9 cellular contexts compared by ENCODE assay signal in the genomic region with DNA sequence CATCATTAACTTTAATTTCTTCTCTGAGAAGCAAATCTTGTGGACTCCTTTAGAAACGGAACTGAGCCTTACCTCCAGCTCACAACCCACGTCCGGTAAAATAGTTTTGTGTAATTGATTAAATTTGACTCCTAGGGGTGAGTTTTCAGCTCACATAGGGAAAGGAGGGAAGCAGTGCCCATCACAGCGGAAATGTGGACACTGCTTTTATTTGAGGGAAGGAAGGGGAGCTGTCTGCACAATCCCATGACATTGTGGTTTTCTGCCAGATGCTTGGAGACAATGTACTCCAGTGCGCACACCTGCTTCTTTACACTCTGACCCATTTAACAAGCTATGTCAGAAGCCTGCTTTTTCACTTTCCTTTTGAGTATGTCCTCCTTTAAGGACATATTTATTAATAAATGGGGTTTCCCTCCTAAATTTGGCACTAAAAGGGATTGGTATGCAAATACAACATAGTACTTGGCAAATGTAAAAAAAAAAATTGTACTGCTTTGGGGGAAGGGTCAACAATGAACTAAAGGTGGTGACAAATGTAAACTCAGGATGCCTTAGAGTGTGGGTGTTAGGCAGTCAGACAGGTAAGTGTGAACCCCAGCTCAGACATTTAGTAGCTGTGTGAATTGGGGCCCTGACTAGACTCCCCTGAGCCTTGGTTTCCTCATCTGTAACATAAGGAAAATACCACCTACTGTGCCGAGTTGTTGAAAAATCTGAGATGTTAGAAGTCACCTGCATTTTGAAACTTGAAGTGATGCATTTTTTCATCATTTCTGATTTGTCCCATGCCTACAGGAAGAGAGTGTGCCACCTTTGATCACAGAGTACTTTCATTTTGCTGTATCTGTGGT.
DNase-seq lines count a peak whose midpoint lies in the region; ATAC-seq and TF ChIP-seq lines count a peak whose summit lies in the region.
"Had no signal": no experiment of that assay in that cellular context is flagged by ENCODE, and none has a peak within 500 bp of the region (broad histone marks: within the 10 kb centered on the region; RNA-seq: fewer than 3 reads in every experiment).

No MANE protein-coding gene starts in this region.

- no peaks in the 10 kb centered on the region for H3K9me3 Mint-ChIP-seq in CD4-positive, alpha-beta memory T cell
- H3K9me3 Mint-ChIP-seq in activated CD8-positive, alpha-beta T cell treated with anti-CD3 and anti-CD28 coated beads, Interleukin-2, amount 10 ng/mL, durations not matched to agents 7 days and 5 days (ENCODE audit: insufficient read depth): no peaks in the 10 kb centered on the region
- no peaks in the 10 kb centered on the region for H3K9me3 Mint-ChIP-seq in neural progenitor cell
- H3K9me3 Mint-ChIP-seq in HFFc6: no peaks in the 10 kb centered on the region

- peaks cover 54 to 82% (median 66%) of the 10 kb centered on the region in 4 donors for H3K4me1 Mint-ChIP-seq in CD4-positive, alpha-beta memory T cell
- H3K4me1 Mint-ChIP-seq in activated CD8-positive, alpha-beta T cell treated with anti-CD3 and anti-CD28 coated beads, Interleukin-2, amount 10 ng/mL, durations not matched to agents 7 days and 5 days (ENCODE audit: low read depth): peaks cover 45% of the 10 kb centered on the region
- H3K4me1 Mint-ChIP-seq in neural progenitor cell: peaks cover 21% of the 10 kb centered on the region
- H3K4me1 Mint-ChIP-seq in HFFc6 (ENCODE audit: low read depth): peaks cover 16% of the 10 kb centered on the region

- no peaks in the 10 kb centered on the region for H3K27me3 Mint-ChIP-seq in CD4-positive, alpha-beta memory T cell
- no peaks in the 10 kb centered on the region for H3K27me3 Mint-ChIP-seq in activated CD8-positive, alpha-beta T cell treated with anti-CD3 and anti-CD28 coated beads, Interleukin-2, amount 10 ng/mL, durations not matched to agents 7 days and 5 days (ENCODE audit: low read depth)
- H3K27me3 Mint-ChIP-seq in neural progenitor cell (ENCODE audit: insufficient read depth, low read depth) (peaks cover 2% of the 10 kb centered on the region), HFFc6 (ENCODE audit: insufficient read depth) (no peaks in the 10 kb centered on the region; the same call in 1 of the 2 replicates)

- no peak overlapping the region for H3K9ac ChIP-seq in neural progenitor cell

- peak overlapping the region; percentile 96 to 100 (median 99) for H3K27ac Mint-ChIP-seq in CD4-positive, alpha-beta memory T cell
- H3K27ac Mint-ChIP-seq in activated CD8-positive, alpha-beta T cell treated with anti-CD3 and anti-CD28 coated beads, Interleukin-2, amount 10 ng/mL, durations not matched to agents 7 days and 5 days: peak overlapping the region; percentile 88
- H3K27ac Mint-ChIP-seq in neural progenitor cell: peak overlapping the region; percentile 53
- H3K27ac Mint-ChIP-seq in HFFc6: no peak overlapping the region

- ATAC-seq in GM19035 (IDR thresholded peaks at IDR 0.05; ENCODE audit: unreplicated experiment) (peak; percentile 69), HG03097 (IDR thresholded peaks at IDR 0.05; ENCODE audit: low FRiP score, unreplicated experiment) (peak; percentile 65), SK-N-SH treated with all-trans-retinoic acid at 6 μM for 48 hours (no peak)
- ATAC-seq in activated CD8-positive, alpha-beta T cell treated with anti-CD3 and anti-CD28 coated beads, Interleukin-2, amount 10 ng/mL, durations not matched to agents 7 days and 5 days: peak; percentile 58

- H4K20me1 ChIP-seq in neural progenitor cell (ENCODE audit: low read depth): no peaks in the 10 kb centered on the region

- H3K36me3 Mint-ChIP-seq in CD4-positive, alpha-beta memory T cell: peaks cover 0 to 1% of the 10 kb centered on the region in 2 donors
- no peaks in the 10 kb centered on the region for H3K36me3 Mint-ChIP-seq in activated CD8-positive, alpha-beta T cell treated with anti-CD3 and anti-CD28 coated beads, Interleukin-2, amount 10 ng/mL, durations not matched to agents 7 days and 5 days (ENCODE audit: low read depth)
- H3K36me3 Mint-ChIP-seq in neural progenitor cell: no peaks in the 10 kb centered on the region
- H3K36me3 Mint-ChIP-seq in HFFc6 (ENCODE audit: low read depth): no peaks in the 10 kb centered on the region

- H3K36me3 ChIP-seq in CD4-positive, alpha-beta memory T cell (ENCODE audit: insufficient read depth, low read length): no peaks in the 10 kb centered on the region
- no peaks in the 10 kb centered on the region for H3K36me3 ChIP-seq in neural progenitor cell
- H3K36me3 ChIP-seq: adrenal gland had no signal

- TF ChIP-seq CTCF in neural progenitor cell (IDR thresholded peaks at IDR 0.05) (no peak), HFFc6 (IDR thresholded peaks at IDR 0.05) (no peak)

- H3K4me3 ChIP-seq in CD4-positive, alpha-beta memory T cell (ENCODE audit: low read length in 2 of 2): peak overlapping the region; percentile 19 to 30
- H3K4me3 ChIP-seq in neural progenitor cell: no peak overlapping the region
- H3K4me3 ChIP-seq: adrenal gland had no signal

- CTCF ChIA-PET in CD4-positive, alpha-beta memory T cell (lab: Charles Lee; ENCODE audit: partially characterized antibody): interaction anchor here (0.8 to 3.3 kb wide), 12 partner anchors 10 to 634 kb away, joined by 3 to 14 read pairs (median 4); partner anchors contain the start of gene KLF6
- CTCF ChIA-PET in activated CD8-positive, alpha-beta T cell treated with anti-CD3 and anti-CD28 coated beads, Interleukin-2, amount 10 ng/mL, durations not matched to agents 7 days and 5 days (lab: Charles Lee): interaction anchor here (0.8 to 1.3 kb wide), 6 partner anchors 15 to 93 kb away, joined by 3 to 6 read pairs (median 4); no protein-coding TSS in a partner anchor

- H3K27ac ChIP-seq in CD4-positive, alpha-beta memory T cell (ENCODE audit: low read depth, low read length): peak overlapping the region; percentile 94
- H3K27ac ChIP-seq in neural progenitor cell: no peak overlapping the region
- H3K27ac ChIP-seq: adrenal gland had no signal

- no peak overlapping the region for H2AFZ ChIP-seq in neural progenitor cell (replicated peaks)

- no peaks in the 10 kb centered on the region for H3K27me3 ChIP-seq in CD4-positive, alpha-beta memory T cell (ENCODE audit: insufficient read depth, low read length)
- H3K27me3 ChIP-seq in neural progenitor cell: no peaks in the 10 kb centered on the region
- H3K27me3 ChIP-seq: adrenal gland had no signal

- H3K4me3 Mint-ChIP-seq in CD4-positive, alpha-beta memory T cell: peak overlapping the region; percentile 72 to 93 (median 78)
- H3K4me3 Mint-ChIP-seq in activated CD8-positive, alpha-beta T cell treated with anti-CD3 and anti-CD28 coated beads, Interleukin-2, amount 10 ng/mL, durations not matched to agents 7 days and 5 days: peak overlapping the region; percentile 26
- no peak overlapping the region for H3K4me3 Mint-ChIP-seq in neural progenitor cell
- no peak overlapping the region for H3K4me3 Mint-ChIP-seq in HFFc6

- POLR2A ChIA-PET in CD4-positive, alpha-beta memory T cell (lab: Charles Lee; ENCODE audit: partially characterized antibody): interaction anchor here (0.7 to 13.6 kb wide), 32 partner anchors 9 to 279 kb away, joined by 3 to 509 read pairs (median 7); partner anchors contain the start of gene KLF6
- POLR2A ChIA-PET in activated CD8-positive, alpha-beta T cell treated with anti-CD3 and anti-CD28 coated beads, Interleukin-2, amount 10 ng/mL, durations not matched to agents 7 days and 5 days (lab: Charles Lee): interaction anchor here (1.0 to 12.0 kb wide), 9 partner anchors 9 to 91 kb away, joined by 3 to 131 read pairs (median 5); partner anchors contain the start of gene KLF6

- intact Hi-C loops in CD4-positive, alpha-beta memory T cell (cut with micrococcal nuclease): loop anchor here (1.0 to 10.0 kb wide), 5 partner anchors 18 to 780 kb away; partner anchors contain the start of gene KLF6

- peak; percentile 73 to 85 (median 80) for DNase-seq in CD4-positive, alpha-beta memory T cell
- no peak for DNase-seq in activated CD8-positive, alpha-beta T cell treated with anti-CD3 and anti-CD28 coated beads, Interleukin-2, amount 10 ng/mL, durations not matched to agents 7 days and 5 days
- DNase-seq in neural progenitor cell (ENCODE audit: low spot score): no peak
- DNase-seq in HFFc6: no peak
- no peak for DNase-seq in AML-193 (lab: John Stamatoyannopoulos, UW)

- no peak overlapping the region for H3K4me2 ChIP-seq in neural progenitor cell

- H3F3A ChIP-seq in neural progenitor cell (ENCODE audit: low read depth): no peaks in the 10 kb centered on the region

- H3K79me2 ChIP-seq in neural progenitor cell (ENCODE audit: low read depth): no peaks in the 10 kb centered on the region

- H3K9me3 ChIP-seq in CD4-positive, alpha-beta memory T cell (ENCODE audit: control insufficient read depth in 1 of 2, low read length in 2 of 2): no peaks in the 10 kb centered on the region
- H3K9me3 ChIP-seq in neural progenitor cell (ENCODE audit: low read depth): no peaks in the 10 kb centered on the region
- H3K9me3 ChIP-seq: adrenal gland had no signal

- peaks cover 68% of the 10 kb centered on the region for H3K4me1 ChIP-seq in CD4-positive, alpha-beta memory T cell (ENCODE audit: insufficient read depth, low read length)
- H3K4me1 ChIP-seq in neural progenitor cell: peaks cover 8% of the 10 kb centered on the region

TF ChIP-seq in SK-N-SH treated with all-trans-retinoic acid at 6 μM for 48 hours, 23 proteins besides CTCF, POLR2A, EP300 and RAD21:
- TF ChIP-seq BACH2 (CRISPR knock-in tag; IDR thresholded peaks at IDR 0.05; ENCODE audit: borderline replicate concordance) (no peak), ZFP3 (CRISPR knock-in tag; IDR thresholded peaks at IDR 0.05) (no peak), ESRRG (CRISPR knock-in tag; IDR thresholded peaks at IDR 0.05) (no peak), ISL1 (CRISPR knock-in tag; IDR thresholded peaks at IDR 0.05) (no peak), ZNF565 (CRISPR knock-in tag; conservative IDR thresholded peaks at IDR 0.05; ENCODE audit: low read depth) (no peak), SNAI2 (CRISPR knock-in tag; IDR thresholded peaks at IDR 0.05) (no peak), ARNTL (CRISPR knock-in tag; IDR thresholded peaks at IDR 0.05; ENCODE audit: borderline replicate concordance, low read depth) (no peak), TCF4 (CRISPR knock-in tag; IDR thresholded peaks at IDR 0.05; ENCODE audit: borderline replicate concordance) (no peak)
TF ChIP-seq in SK-N-SH treated with all-trans-retinoic acid at 6 μM for 48 hours: peak in this region for 0.

Comparison
In these comparisons a context has a peak if more than half of its experiments do, and no peak if none do; other contexts are left out.
1. DNase-seq: peak in CD4-positive, alpha-beta memory T cell (5 of 5); none in activated CD8-positive, alpha-beta T cell treated with anti-CD3 and anti-CD28 coated beads, Interleukin-2, amount 10 ng/mL, durations not matched to agents 7 days and 5 days (single experiment), neural progenitor cell (single experiment), HFFc6 (single experiment) and AML-193 (0 of 2).
2. H3K4me3 Mint-ChIP-seq: peak in CD4-positive, alpha-beta memory T cell (8 of 8) and activated CD8-positive, alpha-beta T cell treated with anti-CD3 and anti-CD28 coated beads, Interleukin-2, amount 10 ng/mL, durations not matched to agents 7 days and 5 days (single experiment); none in neural progenitor cell (single experiment) and HFFc6 (single experiment).